Comparison of ENCODE assay signal across 8 cellular contexts in the genomic region with DNA sequence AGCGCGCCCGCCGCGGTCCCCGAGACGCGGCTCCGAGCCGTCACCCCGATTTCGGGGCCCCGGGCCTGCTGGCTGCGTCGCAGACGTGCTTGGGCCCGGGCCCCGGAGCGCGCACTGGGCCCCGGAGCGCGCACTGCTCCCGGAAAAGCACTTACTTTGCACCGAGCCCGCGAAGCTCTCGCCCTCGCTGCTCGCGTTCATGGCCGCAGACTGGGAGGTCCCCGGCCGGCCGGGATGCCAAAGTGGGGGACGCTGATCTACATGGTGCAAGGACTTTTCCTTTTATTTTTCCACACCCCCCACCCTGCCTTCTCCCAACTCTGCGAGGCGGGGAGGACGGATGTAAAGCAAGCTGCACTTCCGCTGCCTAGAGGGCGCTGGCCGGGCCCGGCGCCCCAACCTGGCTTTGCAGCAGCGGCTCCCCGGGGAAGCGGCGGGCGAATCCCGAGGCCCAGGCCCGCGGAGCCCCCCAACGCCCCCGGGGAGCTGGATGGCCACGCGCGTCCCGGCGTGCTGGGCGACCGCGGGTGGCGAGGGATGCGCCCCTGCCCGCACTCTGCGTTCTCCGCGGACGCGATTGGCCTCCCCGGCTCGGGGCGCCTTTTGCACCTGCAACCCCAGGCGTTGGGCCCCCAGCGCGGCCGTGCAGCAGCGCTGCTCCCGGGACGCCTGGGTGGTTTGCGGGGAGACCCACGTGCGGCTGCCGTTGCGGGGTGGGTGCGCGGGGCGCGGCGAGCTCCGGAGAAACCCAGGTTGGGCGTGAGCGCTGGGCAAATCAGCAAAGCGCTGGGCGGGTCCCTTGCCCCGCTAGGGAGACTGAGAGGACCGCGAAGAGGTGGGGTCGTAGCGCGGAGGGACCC. TPM values are rescaled to one million over a fixed set of nuclear protein-coding genes. Genes with fewer than 3 reads are reported as not detected.
A peak's percentile ranks its signal among the peaks of the same experiment; 100 is the strongest.
DNase-seq lines count a peak whose midpoint lies in the region; ATAC-seq and TF ChIP-seq lines count a peak whose summit lies in the region.

Gene ZFP64 (minus strand): TSS at position 344 of the 860 bp plus-strand sequence. CDS start 143 bp downstream, at position 201.

- H3K36me3 Mint-ChIP-seq in activated CD8-positive, alpha-beta T cell treated with anti-CD3 and anti-CD28 coated beads, Interleukin-2, amount 10 ng/mL, durations not matched to agents 7 days and 5 days (ENCODE audit: low read depth): peaks cover 2% of the 10 kb centered on the region

- peak; percentile 76 for ATAC-seq in HG03439 (IDR thresholded peaks at IDR 0.05; ENCODE audit: unreplicated experiment)
- peak; percentile 87 for ATAC-seq in activated CD8-positive, alpha-beta T cell treated with anti-CD3 and anti-CD28 coated beads, Interleukin-2, amount 10 ng/mL, durations not matched to agents 7 days and 5 days

- POLR2A ChIA-PET in activated CD8-positive, alpha-beta T cell treated with anti-CD3 and anti-CD28 coated beads, Interleukin-2, amount 10 ng/mL, durations not matched to agents 7 days and 5 days (lab: Charles Lee): interaction anchor here (0.7 to 1.1 kb wide), 7 partner anchors 10 to 218 kb away, joined by 3 to 6 read pairs (median 3); no protein-coding TSS in a partner anchor

- no peaks in the 10 kb centered on the region for H3K9me3 Mint-ChIP-seq in activated CD8-positive, alpha-beta T cell treated with anti-CD3 and anti-CD28 coated beads, Interleukin-2, amount 10 ng/mL, durations not matched to agents 7 days and 5 days (ENCODE audit: insufficient read depth)

- H3K27ac ChIP-seq in C4-2B: peak within 1 kb of the TSS; percentile 92

- CTCF ChIA-PET in activated CD8-positive, alpha-beta T cell treated with anti-CD3 and anti-CD28 coated beads, Interleukin-2, amount 10 ng/mL, durations not matched to agents 7 days and 5 days (lab: Charles Lee): interaction anchor here (0.6 to 1.6 kb wide), 14 partner anchors 10 to 1377 kb away, joined by 3 to 7 read pairs (median 4); no protein-coding TSS in a partner anchor

- H3K27ac Mint-ChIP-seq in activated CD8-positive, alpha-beta T cell treated with anti-CD3 and anti-CD28 coated beads, Interleukin-2, amount 10 ng/mL, durations not matched to agents 7 days and 5 days: peak within 1 kb of the TSS; percentile 92

- TF ChIP-seq CTCF in C4-2B (conservative IDR thresholded peaks at IDR 0.05): peak; percentile 88

- peak; percentile 77 for DNase-seq in GM19238 (ENCODE audit: insufficient read length, low spot score)
- peak; percentile 85 for DNase-seq in NCI-H69 (lab: John Stamatoyannopoulos, UW)
- DNase-seq in activated CD8-positive, alpha-beta T cell treated with anti-CD3 and anti-CD28 coated beads, Interleukin-2, amount 10 ng/mL, durations not matched to agents 7 days and 5 days: peak; percentile 77
- DNase-seq in effector CD4-positive, alpha-beta T cell: peak; percentile 56
- peak; percentile 88 for DNase-seq in medulla oblongata (ENCODE audit: extremely low spot score)
- peak; percentile 36 to 65 (median 40) for DNase-seq in stimulated activated CD4-positive, alpha-beta T cell treated with anti-CD3 and anti-CD28 coated beads, TNF-alpha, amount 100 ng/mL, for 48 hours (ENCODE audit: low read depth in 3 of 3)

- peaks cover 21% of the 10 kb centered on the region for H3K4me1 Mint-ChIP-seq in activated CD8-positive, alpha-beta T cell treated with anti-CD3 and anti-CD28 coated beads, Interleukin-2, amount 10 ng/mL, durations not matched to agents 7 days and 5 days (ENCODE audit: low read depth)

- H3K4me3 Mint-ChIP-seq in activated CD8-positive, alpha-beta T cell treated with anti-CD3 and anti-CD28 coated beads, Interleukin-2, amount 10 ng/mL, durations not matched to agents 7 days and 5 days: peak within 1 kb of the TSS; percentile 95

- no peaks in the 10 kb centered on the region for H3K27me3 Mint-ChIP-seq in activated CD8-positive, alpha-beta T cell treated with anti-CD3 and anti-CD28 coated beads, Interleukin-2, amount 10 ng/mL, durations not matched to agents 7 days and 5 days (ENCODE audit: low read depth)

RNA-seq across cellular contexts. Expression of gene ZFP64, which starts in this region (rescaled TPM):
- 10 to 100 TPM; 10.4 to 10.5 TPM for total RNA-seq in activated CD8-positive, alpha-beta T cell treated with anti-CD3 and anti-CD28 coated beads, Interleukin-2, amount 10 ng/mL, durations not matched to agents 7 days and 5 days

Comparison
In these comparisons a context has a peak if more than half of its experiments do, and no peak if none do; other contexts are left out.
1. Peak in every context shown above with its lines: DNase-seq, ATAC-seq and H3K27ac ChIP-seq.